ENCODE assay signal across 13 cellular contexts in the genomic region with DNA sequence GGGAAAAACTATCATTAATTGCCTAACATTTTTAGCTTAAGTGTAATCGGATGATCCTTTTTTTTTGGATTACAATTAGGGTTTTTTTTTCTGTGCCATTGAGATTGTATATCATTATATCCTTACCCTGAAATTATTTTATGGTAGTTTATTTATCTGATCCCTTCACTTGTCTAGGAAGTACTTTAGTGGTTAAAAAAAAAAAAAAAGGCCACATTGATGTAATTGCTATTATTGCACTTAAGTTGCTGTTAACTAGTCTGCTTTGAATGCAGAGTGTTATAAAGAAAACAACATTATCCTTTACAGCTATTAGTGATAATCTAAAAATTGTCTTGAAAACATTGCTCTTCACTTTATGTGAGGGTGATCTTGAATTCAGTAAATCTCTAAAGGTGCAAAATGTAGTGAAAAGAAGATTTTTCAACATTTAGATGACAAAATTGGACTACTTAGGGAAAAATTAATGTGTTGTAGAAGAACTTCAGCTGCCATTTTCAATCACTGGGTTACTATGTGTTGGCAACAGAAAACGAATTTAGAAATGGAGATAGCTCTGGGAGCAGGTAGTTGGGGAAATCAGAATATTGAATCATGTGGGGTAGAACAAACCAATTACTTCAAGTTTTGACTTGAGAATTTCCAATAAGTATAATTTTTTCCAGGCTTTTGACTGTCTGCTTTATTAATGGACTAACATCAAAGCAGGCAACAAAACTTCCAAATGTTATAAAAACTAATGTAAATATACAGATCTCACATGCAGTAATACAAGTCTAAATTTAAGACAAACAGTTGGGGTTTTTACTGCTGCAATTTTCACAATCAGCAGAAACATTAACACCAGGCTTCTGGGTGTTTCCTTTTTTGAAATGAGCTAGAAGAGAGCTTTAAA. TPM values are rescaled to one million over a fixed set of nuclear protein-coding genes. Genes with fewer than 3 reads are reported as not detected.
DNase-seq lines count a peak whose midpoint lies in the region; ATAC-seq and TF ChIP-seq lines count a peak whose summit lies in the region.
"Had no signal": no experiment of that assay in that cellular context is flagged by ENCODE, and none has a peak within 500 bp of the region (broad histone marks: within the 10 kb centered on the region; RNA-seq: fewer than 3 reads in every experiment).

No MANE protein-coding gene starts in this region.

- ATAC-seq in left cardiac atrium (no peak), lower lobe of right lung (no peak), HG02870 (IDR thresholded peaks at IDR 0.05; ENCODE audit: unreplicated experiment) (no peak)
- ATAC-seq: activated CD4-positive, alpha-beta T cell treated with anti-CD3 and anti-CD28 coated beads for 36 hours; gastroesophageal sphincter had no signal

- H3K9me3 ChIP-seq in left ventricle myocardium inferior (replicated peaks) = no peaks in the 10 kb centered on the region
- no peaks in the 10 kb centered on the region for H3K9me3 ChIP-seq in ascending aorta
- H3K9me3 ChIP-seq in lower lobe of right lung = no peaks in the 10 kb centered on the region
- no peaks in the 10 kb centered on the region for H3K9me3 ChIP-seq in adrenal gland (replicated peaks in 1 of 3)
- H3K9me3 ChIP-seq: gastroesophageal sphincter, MG63 had no signal

- 46 to 62% (median 60%) methylated on average over 2 of the region's 2 CpGs for WGBS in adrenal gland, 4 donors

- peaks cover 88% of the 10 kb centered on the region for H3K4me1 ChIP-seq in left ventricle myocardium inferior
- peaks cover 0 to 12% of the 10 kb centered on the region in 2 donors for H3K4me1 ChIP-seq in ascending aorta
- peaks cover 3% of the 10 kb centered on the region for H3K4me1 ChIP-seq in lower lobe of right lung
- H3K4me1 ChIP-seq in adrenal gland (replicated peaks in 1 of 2) = peaks cover 9 to 42% of the 10 kb centered on the region in 2 donors

- intact Hi-C loops in left ventricle myocardium inferior (cut with micrococcal nuclease) = no loop called here
- intact Hi-C loops in left cardiac atrium (cut with DNase I) = no loop called here
- intact Hi-C loops in ascending aorta (cut with DNase I) = loop anchor here (10.0 kb wide), 2 partner anchors 589 to 759 kb away; no protein-coding TSS in a partner anchor
- intact Hi-C loops in lower lobe of right lung (cut with DNase I) = no loop called here
- intact Hi-C loops in adrenal gland (cut with DNase I) = no loop called here

- H3K27ac ChIP-seq in left ventricle myocardium inferior (replicated peaks) (peak overlapping the region; percentile 99), ascending aorta (peak overlapping the region; percentile 32 to 37), lower lobe of right lung (peak overlapping the region; percentile 91), adrenal gland (no peak overlapping the region)
- H3K27ac ChIP-seq: gastroesophageal sphincter had no signal

- no peaks in the 10 kb centered on the region for H3K36me3 ChIP-seq in left ventricle myocardium inferior
- H3K36me3 ChIP-seq in ascending aorta = no peaks in the 10 kb centered on the region
- no peaks in the 10 kb centered on the region for H3K36me3 ChIP-seq in lower lobe of right lung
- H3K36me3 ChIP-seq in adrenal gland (replicated peaks in 1 of 2) = no peaks in the 10 kb centered on the region
- H3K36me3 ChIP-seq: gastroesophageal sphincter, MG63 had no signal

- TF ChIP-seq POLR2A in adrenal gland (IDR thresholded peaks at IDR 0.05) = no peak

- DNase-seq in left ventricle myocardium inferior = no peak
- no peak for DNase-seq in left cardiac atrium
- no peak for DNase-seq in ascending aorta (ENCODE audit: low spot score in 2 of 2)
- no peak for DNase-seq in lower lobe of right lung
- DNase-seq in adrenal gland = no peak
- DNase-seq in activated CD4-positive, alpha-beta T cell treated with anti-CD3 and anti-CD28 coated beads for 48 hours = no peak
- DNase-seq in NCI-H1930 (lab: John Stamatoyannopoulos, UW) = no peak
- DNase-seq: activated CD4-positive, alpha-beta T cell treated with anti-CD3 and anti-CD28 coated beads for 36 hours; MG63; NCI-H2081 treated with DMSO at 0.1 percent for 48 hours; NCI-H82 had no signal

- TF ChIP-seq CTCF in left ventricle myocardium inferior (IDR thresholded peaks at IDR 0.05; ENCODE audit: borderline replicate concordance) = no peak
- no peak for TF ChIP-seq CTCF in ascending aorta (IDR thresholded peaks at IDR 0.05)
- TF ChIP-seq CTCF in lower lobe of right lung (IDR thresholded peaks at IDR 0.05) = no peak
- no peak for TF ChIP-seq CTCF in adrenal gland (IDR thresholded peaks at IDR 0.05)

- H3K27me3 ChIP-seq in left ventricle myocardium inferior (ENCODE audit: low read depth) (no peaks in the 10 kb centered on the region), ascending aorta (no peaks in the 10 kb centered on the region), lower lobe of right lung (ENCODE audit: low read depth) (peaks cover 9% of the 10 kb centered on the region), adrenal gland (no peaks in the 10 kb centered on the region)
- H3K27me3 ChIP-seq: gastroesophageal sphincter had no signal

- peak overlapping the region; percentile 95 for H3K4me3 ChIP-seq in left ventricle myocardium inferior
- H3K4me3 ChIP-seq in ascending aorta = no peak overlapping the region
- peak overlapping the region; percentile 76 for H3K4me3 ChIP-seq in lower lobe of right lung
- H3K4me3 ChIP-seq in adrenal gland = no peak overlapping the region
- H3K4me3 ChIP-seq: gastroesophageal sphincter, MG63 had no signal

RNA-seq across cellular contexts. Expression of gene ADGRL2, which starts 5.0 kb away (rescaled TPM):
- total RNA-seq in left ventricle myocardium inferior (52.5 TPM), left cardiac atrium (10 to 100 TPM; 57.4 to 64.4 TPM), ascending aorta (48.9 TPM), lower lobe of right lung (97.9 TPM), adrenal gland (100 to 1,000 TPM in 2 of 8 donors, 10 to 100 TPM in 6; 40.5 to 109 (median 67.4) TPM)
- polyA plus RNA-seq in adrenal gland = 10 to 100 TPM; 24.2 to 51.3 (median 24.8) TPM
- total RNA-seq: activated CD4-positive, alpha-beta T cell treated with anti-CD3 and anti-CD28 coated beads for 36 hours had no signal

Comparison
In these comparisons a context has a peak if more than half of its experiments do, and no peak if none do; other contexts are left out.
1. H3K27ac ChIP-seq: peak in left ventricle myocardium inferior (single experiment), ascending aorta (2 of 2) and lower lobe of right lung (single experiment); none in adrenal gland (0 of 5).
2. H3K4me3 ChIP-seq: peak in left ventricle myocardium inferior (single experiment) and lower lobe of right lung (single experiment); none in ascending aorta (0 of 2) and adrenal gland (0 of 4).